26 cellular contexts compared by ENCODE assay signal in genomic region chr18:63894367-63894766, GRCh38. TPM values are rescaled to one million over a fixed set of nuclear protein-coding genes. Genes with fewer than 3 reads are reported as not detected.
"Had no signal": no experiment of that assay in that cellular context is flagged by ENCODE, and none has a peak within 500 bp of the region (broad histone marks: within the 10 kb centered on the region; RNA-seq: fewer than 3 reads in every experiment).

No MANE protein-coding gene starts in this region.

- H3K4me2 ChIP-seq: KMS-11 had no signal

- H3K4me3 ChIP-seq: SK-N-MC had no signal

- H3K27ac ChIP-seq: KMS-11, SK-N-MC had no signal

- DNase-seq: activated B cell treated with CpG ODN at 0.5 μM for 24 hours; activated CD4-positive, alpha-beta T cell treated with anti-CD3 and anti-CD28 coated beads for 1 hour; activated CD4-positive, alpha-beta T cell treated with anti-CD3 and anti-CD28 coated beads, Interleukin-2, amount 10 ng/mL, durations not matched to agents 24 days and 14 days; activated CD4-positive, alpha-beta T cell treated with anti-CD3 and anti-CD28 coated beads, Interleukin-2, amount 50 U/mL, for 48 hours; activated CD8-positive, alpha-beta memory T cell treated with anti-CD3 and anti-CD28 coated beads, Interleukin-2, amount 10 ng/mL, durations not matched to agents 7 days and 5 days; activated effector memory CD4-positive, alpha-beta T cell treated with Interleukin-2 at 50 U/mL for 16 hours; activated naive CD4-positive, alpha-beta T cell; activated T-cell treated with anti-CD3 and anti-CD28 coated beads, Interleukin-2, amount 50 U/mL, for 24 hours; aorta; MV-4-11; NCI-H1105; NCI-H1436; NCI-H1694 treated with DMSO at 0.1 percent for 48 hours; NCI-H2029 treated with DMSO at 0.1 percent for 48 hours; NCI-H510A treated with DMSO at 0.1 percent for 48 hours; NCI-H69; NK-92 treated with Interleukin-12 subunit alpha and Interleukin-12 subunit beta, amount 100 ng/mL, for 24 hours; OCI-M1; RPMI8226; T-helper 9 cell had no signal

- H3K9ac ChIP-seq: KMS-11 had no signal

- ATAC-seq: activated CD8-positive, alpha-beta memory T cell treated with anti-CD3 and anti-CD28 coated beads, Interleukin-2, amount 10 ng/mL, durations not matched to agents 7 days and 5 days; Panc1; Right ventricle myocardium inferior had no signal

RNA-seq across cellular contexts. Expression of gene SERPINB2, which starts 6.9 kb away (rescaled TPM):
- total RNA-seq: activated CD4-positive, alpha-beta T cell treated with anti-CD3 and anti-CD28 coated beads, Interleukin-2, amount 10 ng/mL, durations not matched to agents 24 days and 14 days; activated CD8-positive, alpha-beta memory T cell treated with anti-CD3 and anti-CD28 coated beads, Interleukin-2, amount 10 ng/mL, durations not matched to agents 7 days and 5 days; activated T-helper 1 cell treated with anti-CD3 and anti-CD28 coated beads, Interleukin-12 subunit alpha, Interleukin-12 subunit beta, Interleukin-2, Interleukin-4 antibody, amounts not matched to agents 30 ng/mL and 10 ng/mL and 1 ng/mL, durations not matched to agents 14 hours and 24 hours and 36 hours; Right ventricle myocardium inferior had no signal

RNA-seq across cellular contexts. Expression of gene SERPINB10, which starts 13.4 kb away (rescaled TPM):
- total RNA-seq: activated B cell treated with CpG ODN at 0.5 μM for 24 hours; activated CD4-positive, alpha-beta T cell treated with anti-CD3 and anti-CD28 coated beads, Interleukin-2, amount 10 ng/mL, durations not matched to agents 24 days and 14 days; activated T-helper 1 cell treated with anti-CD3 and anti-CD28 coated beads, Interleukin-12 subunit alpha, Interleukin-12 subunit beta, Interleukin-2, Interleukin-4 antibody, amounts not matched to agents 30 ng/mL and 10 ng/mL and 1 ng/mL, durations not matched to agents 14 hours and 24 hours and 36 hours; aorta; MCF 10A; Right ventricle myocardium inferior had no signal
- polyA plus RNA-seq: aorta had no signal

RNA-seq across cellular contexts. Expression of gene HMSD, which starts 54.7 kb away (rescaled TPM):
- total RNA-seq: MCF 10A, Right ventricle myocardium inferior had no signal
